ENCODE assay signal across 19 cellular contexts in the genomic region with DNA sequence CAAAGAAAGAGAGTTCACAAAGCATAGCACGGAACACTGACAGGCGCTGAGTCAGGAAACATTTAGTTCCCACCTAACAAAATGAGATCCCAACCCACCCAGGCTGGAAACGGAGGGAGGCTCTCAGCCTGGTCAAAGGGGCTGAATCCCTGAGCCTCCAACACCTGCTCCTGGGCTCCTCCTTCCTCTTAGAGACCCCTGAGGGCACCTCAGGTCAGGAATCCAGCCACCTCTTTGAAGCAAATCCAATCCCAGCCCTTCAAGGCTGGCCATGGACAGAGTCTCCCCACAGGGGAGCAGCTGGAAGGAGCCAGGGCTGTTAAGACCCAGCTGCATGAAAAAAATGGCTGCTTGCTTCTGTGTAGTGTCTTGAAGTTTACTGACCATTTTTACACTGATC.
"Had no signal": no experiment of that assay in that cellular context is flagged by ENCODE, and none has a peak within 500 bp of the region (broad histone marks: within the 10 kb centered on the region; RNA-seq: fewer than 3 reads in every experiment).

No MANE protein-coding gene starts in this region.

- H3K27ac Mint-ChIP-seq: activated CD4-positive, alpha-beta memory T cell treated with anti-CD3 and anti-CD28 coated beads, Interleukin-2, amount 10 ng/mL, durations not matched to agents 7 days and 5 days; activated CD4-positive, alpha-beta T cell treated with anti-CD3 and anti-CD28 coated beads, Interleukin-2, amount 10 ng/mL, durations not matched to agents 24 days and 14 days; activated naive CD4-positive, alpha-beta T cell treated with anti-CD3 and anti-CD28 coated beads, Interleukin-2, amount 50 U/mL, for 24 hours; activated T-helper 1 cell treated with anti-CD3 and anti-CD28 coated beads, Interleukin-12 subunit alpha, Interleukin-12 subunit beta, Interleukin-2, Interleukin-4 antibody, amounts not matched to agents 30 ng/mL and 10 ng/mL and 1 ng/mL, durations not matched to agents 14 hours and 24 hours and 36 hours; dendritic cell treated with granulocyte-macrophage colony-stimulating factor and Interleukin-4, amounts not matched to agents 40 ng/mL and 50 ng/mL, for 4 days; natural killer cell treated with Interleukin-12 subunit alpha and Interleukin-12 subunit beta and Interleukin-15 and Interleukin-18, amount 100 ng/mL, for 72 hours; stimulated activated naive B cell treated with anti-CD40 and anti-IgM and Interleukin-4, amounts not matched to agents 10 μg/mL and 1 μg/mL and 100 μg/mL, for 72 hours; type B pancreatic cell had no signal

- H3K4me1 ChIP-seq: body of pancreas had no signal

- H3K9me3 ChIP-seq: body of pancreas, heart right ventricle, thoracic aorta, vagina had no signal

- H3K4me3 Mint-ChIP-seq: activated CD4-positive, alpha-beta memory T cell treated with anti-CD3 and anti-CD28 coated beads, Interleukin-2, amount 10 ng/mL, durations not matched to agents 7 days and 5 days; activated CD4-positive, alpha-beta T cell treated with anti-CD3 and anti-CD28 coated beads, Interleukin-2, amount 10 ng/mL, durations not matched to agents 24 days and 14 days; activated naive CD4-positive, alpha-beta T cell treated with anti-CD3 and anti-CD28 coated beads, Interleukin-2, amount 50 U/mL, for 24 hours; activated T-helper 1 cell treated with anti-CD3 and anti-CD28 coated beads, Interleukin-12 subunit alpha, Interleukin-12 subunit beta, Interleukin-2, Interleukin-4 antibody, amounts not matched to agents 30 ng/mL and 10 ng/mL and 1 ng/mL, durations not matched to agents 14 hours and 24 hours and 36 hours; dendritic cell treated with granulocyte-macrophage colony-stimulating factor and Interleukin-4, amounts not matched to agents 40 ng/mL and 50 ng/mL, for 4 days; natural killer cell treated with Interleukin-12 subunit alpha and Interleukin-12 subunit beta and Interleukin-15 and Interleukin-18, amount 100 ng/mL, for 72 hours; stimulated activated naive B cell treated with anti-CD40 and anti-IgM and Interleukin-4, amounts not matched to agents 10 μg/mL and 1 μg/mL and 100 μg/mL, for 72 hours; type B pancreatic cell had no signal

- H3K4me1 Mint-ChIP-seq: activated CD4-positive, alpha-beta memory T cell treated with anti-CD3 and anti-CD28 coated beads, Interleukin-2, amount 10 ng/mL, durations not matched to agents 7 days and 5 days; activated CD4-positive, alpha-beta T cell treated with anti-CD3 and anti-CD28 coated beads, Interleukin-2, amount 10 ng/mL, durations not matched to agents 24 days and 14 days; activated naive CD4-positive, alpha-beta T cell treated with anti-CD3 and anti-CD28 coated beads, Interleukin-2, amount 50 U/mL, for 24 hours had no signal

- H3K36me3 Mint-ChIP-seq: natural killer cell treated with Interleukin-12 subunit alpha and Interleukin-12 subunit beta and Interleukin-15 and Interleukin-18, amount 100 ng/mL, for 72 hours; type B pancreatic cell had no signal

- H3K4me3 ChIP-seq: body of pancreas, heart right ventricle, thoracic aorta, vagina had no signal

- H3K27me3 ChIP-seq: body of pancreas, vagina had no signal

- H3K36me3 ChIP-seq: heart right ventricle, thoracic aorta, vagina had no signal

- H3K9me3 Mint-ChIP-seq: activated CD4-positive, alpha-beta memory T cell treated with anti-CD3 and anti-CD28 coated beads, Interleukin-2, amount 10 ng/mL, durations not matched to agents 7 days and 5 days; activated CD4-positive, alpha-beta T cell treated with anti-CD3 and anti-CD28 coated beads, Interleukin-2, amount 10 ng/mL, durations not matched to agents 24 days and 14 days; activated naive CD4-positive, alpha-beta T cell treated with anti-CD3 and anti-CD28 coated beads, Interleukin-2, amount 50 U/mL, for 24 hours; activated T-helper 1 cell treated with anti-CD3 and anti-CD28 coated beads, Interleukin-12 subunit alpha, Interleukin-12 subunit beta, Interleukin-2, Interleukin-4 antibody, amounts not matched to agents 30 ng/mL and 10 ng/mL and 1 ng/mL, durations not matched to agents 14 hours and 24 hours and 36 hours; dendritic cell treated with granulocyte-macrophage colony-stimulating factor and Interleukin-4, amounts not matched to agents 40 ng/mL and 50 ng/mL, for 4 days; natural killer cell treated with Interleukin-12 subunit alpha and Interleukin-12 subunit beta and Interleukin-15 and Interleukin-18, amount 100 ng/mL, for 72 hours; stimulated activated naive B cell treated with anti-CD40 and anti-IgM and Interleukin-4, amounts not matched to agents 10 μg/mL and 1 μg/mL and 100 μg/mL, for 72 hours; type B pancreatic cell had no signal

- DNase-seq: activated CD4-positive, alpha-beta memory T cell treated with anti-CD3 and anti-CD28 coated beads, Interleukin-2, amount 10 ng/mL, durations not matched to agents 7 days and 5 days; activated CD4-positive, alpha-beta T cell treated with anti-CD3 and anti-CD28 coated beads, Interleukin-2, amount 10 ng/mL, durations not matched to agents 24 days and 14 days; activated gamma-delta T cell; activated T-cell treated with anti-CD3 and anti-CD28 coated beads for 4 hours; effector CD4-positive, alpha-beta T cell; stimulated activated CD4-positive, alpha-beta T cell treated with anti-CD3 and anti-CD28 coated beads, Interleukin-2, amount 100 ng/mL, for 48 hours; stimulated activated CD8-positive, alpha-beta memory T cell treated with anti-CD3 and anti-CD28 coated beads, Interleukin-4, amount 100 ng/mL, for 48 hours; stimulated activated naive B cell treated with anti-CD40 and anti-IgM and Interleukin-4, amounts not matched to agents 10 μg/mL and 1 μg/mL and 100 μg/mL, for 72 hours had no signal

- ATAC-seq: activated CD4-positive, CD25-positive, alpha-beta regulatory T cell treated with anti-CD3 and anti-CD28 coated beads, Interleukin-2, amount 50 U/mL, for 24 hours; natural killer cell treated with Interleukin-12 subunit alpha and Interleukin-12 subunit beta and Interleukin-15 and Interleukin-18, amount 100 ng/mL, for 72 hours; stimulated activated naive B cell treated with anti-CD40 and anti-IgM and Interleukin-4, amounts not matched to agents 10 μg/mL and 1 μg/mL and 100 μg/mL, for 72 hours had no signal

- H3K27me3 Mint-ChIP-seq: type B pancreatic cell had no signal

- H3K27ac ChIP-seq: body of pancreas, thoracic aorta, vagina, VCaP had no signal
